Comparison of ENCODE assay signal across 20 cellular contexts in genomic region chr17:4856937-4857314, GRCh38.
DNase-seq lines count a peak whose midpoint lies in the region; ATAC-seq and TF ChIP-seq lines count a peak whose summit lies in the region.
"Had no signal": no experiment of that assay in that cellular context is flagged by ENCODE, and none has a peak within 500 bp of the region (broad histone marks: within the 10 kb centered on the region; RNA-seq: fewer than 3 reads in every experiment).

No MANE protein-coding gene starts in this region.

- CTCF ChIA-PET in RWPE1 (lab: Yijun Ruan, JAX) = interaction anchor here (0.8 kb wide), 1 partner anchor 147 kb away, joined by 3 read pairs; no protein-coding TSS in a partner anchor

- ATAC-seq in stimulated activated naive B cell treated with anti-CD40 and anti-IgM and Interleukin-4, amounts not matched to agents 10 μg/mL and 1 μg/mL and 100 μg/mL, for 72 hours (replicated peaks) = no peak
- ATAC-seq in HG02840 (IDR thresholded peaks at IDR 0.05; ENCODE audit: low FRiP score, unreplicated experiment) = no peak
- ATAC-seq: esophagus mucosa had no signal

- POLR2A ChIA-PET in RWPE1 (lab: Yijun Ruan, JAX; ENCODE audit: low non-redundant PET) = no interaction called here

- peaks cover 21 to 43% of the 10 kb centered on the region in 2 donors for H3K36me3 Mint-ChIP-seq in stimulated activated naive B cell treated with anti-CD40 and anti-IgM and Interleukin-4, amounts not matched to agents 10 μg/mL and 1 μg/mL and 100 μg/mL, for 72 hours

- peaks cover 18 to 27% of the 10 kb centered on the region in 2 donors for H3K4me1 Mint-ChIP-seq in stimulated activated naive B cell treated with anti-CD40 and anti-IgM and Interleukin-4, amounts not matched to agents 10 μg/mL and 1 μg/mL and 100 μg/mL, for 72 hours

- no peaks in the 10 kb centered on the region for H3K27me3 Mint-ChIP-seq in stimulated activated naive B cell treated with anti-CD40 and anti-IgM and Interleukin-4, amounts not matched to agents 10 μg/mL and 1 μg/mL and 100 μg/mL, for 72 hours

- TF ChIP-seq CTCF in RWPE1 (conservative IDR thresholded peaks at IDR 0.05; ENCODE audit: low read depth) = no peak

- H3K4me3 Mint-ChIP-seq in stimulated activated naive B cell treated with anti-CD40 and anti-IgM and Interleukin-4, amounts not matched to agents 10 μg/mL and 1 μg/mL and 100 μg/mL, for 72 hours = no peak overlapping the region
- H3K4me3 Mint-ChIP-seq: T-helper 2 cell treated with Interferon-gamma antibody and Interleukin-4, amounts not matched to agents 5 μg/mL and 100 μg/mL, for 36 hours had no signal

- H3K27ac Mint-ChIP-seq in stimulated activated naive B cell treated with anti-CD40 and anti-IgM and Interleukin-4, amounts not matched to agents 10 μg/mL and 1 μg/mL and 100 μg/mL, for 72 hours = peak overlapping the region; percentile 85
- H3K27ac Mint-ChIP-seq: T-helper 2 cell treated with Interferon-gamma antibody and Interleukin-4, amounts not matched to agents 5 μg/mL and 100 μg/mL, for 36 hours had no signal

- DNase-seq in RWPE1 (ENCODE audit: low spot score) = no peak
- DNase-seq in caudate nucleus (lab: John Stamatoyannopoulos, UW) = peak in 51 of 61 donors; percentile 19 to 86 (median 59)
- peak; percentile 77 for DNase-seq in medulla oblongata (ENCODE audit: extremely low spot score)
- DNase-seq in stimulated activated naive B cell treated with anti-CD40 and anti-IgM and Interleukin-4, amounts not matched to agents 10 μg/mL and 1 μg/mL and 100 μg/mL, for 72 hours = no peak
- DNase-seq in activated T-cell treated with anti-CD3 and anti-CD28 coated beads, Interleukin-2, amount 50 U/mL, for 48 hours = no peak
- DNase-seq in activated CD4-positive, alpha-beta T cell treated with anti-CD3 and anti-CD28 coated beads, Interleukin-2, amount 50 U/mL, for 1 hour = no peak
- no peak for DNase-seq in NCI-H2029 (lab: John Stamatoyannopoulos, UW)
- DNase-seq: activated CD4-positive, CD25-positive, alpha-beta regulatory T cell treated with anti-CD3 and anti-CD28 coated beads, Interleukin-2, amount 50 U/mL, for 72 hours; activated CD8-positive, alpha-beta memory T cell treated with anti-CD3 and anti-CD28 coated beads, Interleukin-2, amount 50 U/mL, for 48 hours; activated naive CD4-positive, alpha-beta T cell treated with Interleukin-2 at 50 U/mL for 16 hours; dermis blood vessel endothelial cell; HCEC 1CT; left cardiac atrium; NCI-H187; NCI-H446 treated with DMSO at 0.1 percent for 48 hours; SHP77 treated with DMSO at 0.1 percent for 48 hours had no signal

- H3K27ac ChIP-seq in RWPE1 = peak overlapping the region; percentile 99
- peak overlapping the region; percentile 93 for H3K27ac ChIP-seq in caudate nucleus (ENCODE audit: low read depth, low read length)
- H3K27ac ChIP-seq: BLaER1 had no signal

- H3K9me3 Mint-ChIP-seq in stimulated activated naive B cell treated with anti-CD40 and anti-IgM and Interleukin-4, amounts not matched to agents 10 μg/mL and 1 μg/mL and 100 μg/mL, for 72 hours = peaks cover 0 to 2% of the 10 kb centered on the region in 2 donors

Comparison
In these comparisons a context has a peak if more than half of its experiments do, and no peak if none do; other contexts are left out.
1. DNase-seq: peak in caudate nucleus (51 of 61) and medulla oblongata (single experiment); none in RWPE1 (single experiment), stimulated activated naive B cell treated with anti-CD40 and anti-IgM and Interleukin-4, amounts not matched to agents 10 μg/mL and 1 μg/mL and 100 μg/mL, for 72 hours (single experiment), activated T-cell treated with anti-CD3 and anti-CD28 coated beads, Interleukin-2, amount 50 U/mL, for 48 hours (0 of 2), activated CD4-positive, alpha-beta T cell treated with anti-CD3 and anti-CD28 coated beads, Interleukin-2, amount 50 U/mL, for 1 hour (single experiment) and NCI-H2029 (single experiment).